In genomic region chr5:119347574-119347973, GRCh38 we compare ENCODE assay signal across 12 cellular contexts. TPM values are rescaled to one million over a fixed set of nuclear protein-coding genes. Genes with fewer than 3 reads are reported as not detected.
DNase-seq lines count a peak whose midpoint lies in the region; ATAC-seq and TF ChIP-seq lines count a peak whose summit lies in the region.
"Had no signal": no experiment of that assay in that cellular context is flagged by ENCODE, and none has a peak within 500 bp of the region (broad histone marks: within the 10 kb centered on the region; RNA-seq: fewer than 3 reads in every experiment).

No MANE protein-coding gene starts in this region.

- no peak overlapping the region for H3K4me3 Mint-ChIP-seq in activated CD4-positive, alpha-beta memory T cell treated with anti-CD3 and anti-CD28 coated beads for 36 hours
- H3K4me3 Mint-ChIP-seq in activated CD4-positive, alpha-beta memory T cell treated with anti-CD3 and anti-CD28 coated beads, Interleukin-2, amount 10 ng/mL, durations not matched to agents 7 days and 5 days, result no peak overlapping the region
- no peak overlapping the region for H3K4me3 Mint-ChIP-seq in activated naive CD8-positive, alpha-beta T cell treated with anti-CD3 and anti-CD28 coated beads, Interleukin-2, amount 10 ng/mL, durations not matched to agents 7 days and 5 days

- peaks cover 90% of the 10 kb centered on the region for H3K4me1 Mint-ChIP-seq in activated CD4-positive, alpha-beta memory T cell treated with anti-CD3 and anti-CD28 coated beads for 36 hours (ENCODE audit: low read depth)
- peaks cover 94% of the 10 kb centered on the region for H3K4me1 Mint-ChIP-seq in activated CD4-positive, alpha-beta memory T cell treated with anti-CD3 and anti-CD28 coated beads, Interleukin-2, amount 10 ng/mL, durations not matched to agents 7 days and 5 days
- peaks cover 69% of the 10 kb centered on the region for H3K4me1 Mint-ChIP-seq in activated naive CD8-positive, alpha-beta T cell treated with anti-CD3 and anti-CD28 coated beads, Interleukin-2, amount 10 ng/mL, durations not matched to agents 7 days and 5 days

- no peak for DNase-seq in activated CD4-positive, alpha-beta memory T cell treated with anti-CD3 and anti-CD28 coated beads for 36 hours
- DNase-seq in activated CD4-positive, alpha-beta memory T cell treated with anti-CD3 and anti-CD28 coated beads, Interleukin-2, amount 10 ng/mL, durations not matched to agents 7 days and 5 days, result no peak
- DNase-seq in Karpas-422, result peak; percentile 54
- no peak for DNase-seq in activated naive CD8-positive, alpha-beta T cell treated with anti-CD3 and anti-CD28 coated beads, Interleukin-2, amount 10 ng/mL, durations not matched to agents 7 days and 5 days
- no peak for DNase-seq in globus pallidus (ENCODE audit: low spot score)
- DNase-seq: GDM1; glutamatergic neuron; NCI-H2081 treated with DMSO at 0.1 percent for 48 hours; stimulated activated CD8-positive, alpha-beta memory T cell treated with anti-CD3 and anti-CD28 coated beads, Interleukin-4, amount 100 ng/mL, for 48 hours had no signal

- H3K36me3 Mint-ChIP-seq in activated CD4-positive, alpha-beta memory T cell treated with anti-CD3 and anti-CD28 coated beads for 36 hours, result peaks cover 12% of the 10 kb centered on the region
- peaks cover 68% of the 10 kb centered on the region for H3K36me3 Mint-ChIP-seq in activated CD4-positive, alpha-beta memory T cell treated with anti-CD3 and anti-CD28 coated beads, Interleukin-2, amount 10 ng/mL, durations not matched to agents 7 days and 5 days (ENCODE audit: low read depth)
- H3K36me3 Mint-ChIP-seq in activated naive CD8-positive, alpha-beta T cell treated with anti-CD3 and anti-CD28 coated beads, Interleukin-2, amount 10 ng/mL, durations not matched to agents 7 days and 5 days, result peaks cover 47% of the 10 kb centered on the region

- peak overlapping the region; percentile 88 for H3K27ac Mint-ChIP-seq in activated CD4-positive, alpha-beta memory T cell treated with anti-CD3 and anti-CD28 coated beads for 36 hours
- H3K27ac Mint-ChIP-seq in activated CD4-positive, alpha-beta memory T cell treated with anti-CD3 and anti-CD28 coated beads, Interleukin-2, amount 10 ng/mL, durations not matched to agents 7 days and 5 days, result no peak overlapping the region
- H3K27ac Mint-ChIP-seq in activated naive CD8-positive, alpha-beta T cell treated with anti-CD3 and anti-CD28 coated beads, Interleukin-2, amount 10 ng/mL, durations not matched to agents 7 days and 5 days, result peak overlapping the region; percentile 30

- no peaks in the 10 kb centered on the region; the same call in 1 of the 2 replicates for H3K9me3 ChIP-seq in Karpas-422 (ENCODE audit: low read length)
- H3K9me3 ChIP-seq in parathyroid adenoma (ENCODE audit: control insufficient read depth, low read length), result no peaks in the 10 kb centered on the region

- POLR2A ChIA-PET in activated CD4-positive, alpha-beta memory T cell treated with anti-CD3 and anti-CD28 coated beads for 36 hours (lab: Charles Lee), result interaction anchor here (1.0 to 21.3 kb wide), 2 partner anchors 11 to 16 kb away, joined by 3 to 504 read pairs; partner anchors contain the start of gene TNFAIP8
- POLR2A ChIA-PET in activated CD4-positive, alpha-beta memory T cell treated with anti-CD3 and anti-CD28 coated beads, Interleukin-2, amount 10 ng/mL, durations not matched to agents 7 days and 5 days (lab: Charles Lee), result interaction anchor here (2.0 to 23.6 kb wide), 3 partner anchors 14 to 73 kb away, joined by 6 to 779 read pairs (median 234); partner anchors contain the start of gene TNFAIP8
- POLR2A ChIA-PET in activated naive CD8-positive, alpha-beta T cell treated with anti-CD3 and anti-CD28 coated beads, Interleukin-2, amount 10 ng/mL, durations not matched to agents 7 days and 5 days (lab: Charles Lee), result interaction anchor here (1.1 kb wide), 1 partner anchor 14 kb away, joined by 5 read pairs; no protein-coding TSS in a partner anchor

- H3K36me3 ChIP-seq in Karpas-422 (ENCODE audit: insufficient read depth, low read length), result peaks cover 12% of the 10 kb centered on the region; the same call in 1 of the 2 replicates
- no peaks in the 10 kb centered on the region for H3K36me3 ChIP-seq in parathyroid adenoma (ENCODE audit: control insufficient read depth, insufficient read depth, low read length)

- H3K4me1 ChIP-seq in Karpas-422 (ENCODE audit: low read length) (peaks cover 81% of the 10 kb centered on the region), parathyroid adenoma (no peaks in the 10 kb centered on the region)

- H2AFZ ChIP-seq in Karpas-422 (ENCODE audit: low read length) (no peak overlapping the region), parathyroid adenoma (no peak overlapping the region)

- peak overlapping the region; percentile 9; the same call in 1 of the 2 replicates for H3K9ac ChIP-seq in Karpas-422 (ENCODE audit: low read length)
- H3K9ac ChIP-seq in parathyroid adenoma, result no peak overlapping the region

- H4K20me1 ChIP-seq in Karpas-422 (ENCODE audit: insufficient read depth, low read depth, low read length), result no peaks in the 10 kb centered on the region

- H3K9me3 Mint-ChIP-seq in activated CD4-positive, alpha-beta memory T cell treated with anti-CD3 and anti-CD28 coated beads for 36 hours, result no peaks in the 10 kb centered on the region
- no peaks in the 10 kb centered on the region for H3K9me3 Mint-ChIP-seq in activated CD4-positive, alpha-beta memory T cell treated with anti-CD3 and anti-CD28 coated beads, Interleukin-2, amount 10 ng/mL, durations not matched to agents 7 days and 5 days
- no peaks in the 10 kb centered on the region for H3K9me3 Mint-ChIP-seq in activated naive CD8-positive, alpha-beta T cell treated with anti-CD3 and anti-CD28 coated beads, Interleukin-2, amount 10 ng/mL, durations not matched to agents 7 days and 5 days

- no peaks in the 10 kb centered on the region for H3K27me3 Mint-ChIP-seq in activated CD4-positive, alpha-beta memory T cell treated with anti-CD3 and anti-CD28 coated beads for 36 hours
- no peaks in the 10 kb centered on the region for H3K27me3 Mint-ChIP-seq in activated CD4-positive, alpha-beta memory T cell treated with anti-CD3 and anti-CD28 coated beads, Interleukin-2, amount 10 ng/mL, durations not matched to agents 7 days and 5 days
- no peaks in the 10 kb centered on the region for H3K27me3 Mint-ChIP-seq in activated naive CD8-positive, alpha-beta T cell treated with anti-CD3 and anti-CD28 coated beads, Interleukin-2, amount 10 ng/mL, durations not matched to agents 7 days and 5 days

- H3K4me2 ChIP-seq in Karpas-422 (ENCODE audit: low read depth, low read length, poor library complexity, severe bottlenecking) (peak overlapping the region; percentile 65), parathyroid adenoma (ENCODE audit: low read length) (peak overlapping the region; percentile 5)

- no peak for TF ChIP-seq CTCF in parathyroid adenoma (IDR thresholded peaks at IDR 0.05)

- no peak for ATAC-seq in activated naive CD8-positive, alpha-beta T cell treated with anti-CD3 and anti-CD28 coated beads, Interleukin-2, amount 10 ng/mL, durations not matched to agents 7 days and 5 days (ENCODE audit: low read depth)
- ATAC-seq in GM19324 (IDR thresholded peaks at IDR 0.05; ENCODE audit: low FRiP score, unreplicated experiment), result no peak
- ATAC-seq in GM19035 (IDR thresholded peaks at IDR 0.05; ENCODE audit: unreplicated experiment), result no peak

- H3K27me3 ChIP-seq in Karpas-422 (ENCODE audit: low read length) (no peaks in the 10 kb centered on the region), parathyroid adenoma (ENCODE audit: control insufficient read depth, insufficient read depth, low read length) (no peaks in the 10 kb centered on the region)

- H3K9me2 ChIP-seq in Karpas-422 (replicated peaks; ENCODE audit: insufficient read depth, low read length), result no peaks in the 10 kb centered on the region

- CTCF ChIA-PET in activated CD4-positive, alpha-beta memory T cell treated with anti-CD3 and anti-CD28 coated beads for 36 hours (lab: Charles Lee), result interaction anchor here (1.0 to 2.3 kb wide), 4 partner anchors 11 to 269 kb away, joined by 3 to 9 read pairs (median 4); no protein-coding TSS in a partner anchor
- CTCF ChIA-PET in activated CD4-positive, alpha-beta memory T cell treated with anti-CD3 and anti-CD28 coated beads, Interleukin-2, amount 10 ng/mL, durations not matched to agents 7 days and 5 days (lab: Charles Lee), result interaction anchor here (1.5 to 2.0 kb wide), 3 partner anchors 8 to 15 kb away, joined by 4 to 7 read pairs (median 5); partner anchors contain the start of gene TNFAIP8

- H3K27ac ChIP-seq in Karpas-422 (ENCODE audit: low read length) (peak overlapping the region; percentile 68), parathyroid adenoma (no peak overlapping the region)

- H3K79me2 ChIP-seq in Karpas-422 (ENCODE audit: low read length) (peaks cover 17% of the 10 kb centered on the region; the same call in 1 of the 2 replicates), parathyroid adenoma (no peaks in the 10 kb centered on the region)

- intact Hi-C loops in activated CD4-positive, alpha-beta memory T cell treated with anti-CD3 and anti-CD28 coated beads for 36 hours (cut with micrococcal nuclease), result no loop called here

- H3K4me3 ChIP-seq in Karpas-422 (ENCODE audit: low read length), result peak overlapping the region; percentile 29; the same call in 1 of the 2 replicates
- H3K4me3 ChIP-seq in parathyroid adenoma (ENCODE audit: low read depth, low read length), result no peak overlapping the region

RNA-seq across cellular contexts. Expression of gene TNFAIP8, which starts 8.2 kb away (rescaled TPM):
- total RNA-seq in activated CD4-positive, alpha-beta memory T cell treated with anti-CD3 and anti-CD28 coated beads for 36 hours, result 100 to 1,000 TPM; 153 to 159 TPM
- total RNA-seq in activated CD4-positive, alpha-beta memory T cell treated with anti-CD3 and anti-CD28 coated beads, Interleukin-2, amount 10 ng/mL, durations not matched to agents 7 days and 5 days, result 100 to 1,000 TPM; 161 to 163 TPM
- total RNA-seq in Karpas-422 (2014; rRNA removed; shearing (Covaris generic); ENCODE audit: low replicate concordance), result 34.5 and 58.7 TPM in 2 replicates
- total RNA-seq in activated naive CD8-positive, alpha-beta T cell treated with anti-CD3 and anti-CD28 coated beads, Interleukin-2, amount 10 ng/mL, durations not matched to agents 7 days and 5 days, result 100 to 1,000 TPM; 121 to 122 TPM
